15 cellular contexts compared by ENCODE assay signal in genomic region chr12:19726122-19726521, GRCh38.
"Had no signal": no experiment of that assay in that cellular context is flagged by ENCODE, and none has a peak within 500 bp of the region (broad histone marks: within the 10 kb centered on the region; RNA-seq: fewer than 3 reads in every experiment).

No MANE protein-coding gene starts in this region.

- H3K9me3 ChIP-seq: mucosa of descending colon, prostate gland, right atrium auricular region, sigmoid colon, thyroid gland had no signal

- H3K27me3 ChIP-seq: dorsolateral prefrontal cortex, right atrium auricular region, sigmoid colon, stomach, thyroid gland had no signal

- DNase-seq: effector CD4-positive, alpha-beta T cell; hypothalamus; immature natural killer cell; islet precursor cell; mucosa of descending colon; naive B cell; sigmoid colon; stimulated activated naive CD4-positive, alpha-beta T cell treated with Interleukin-2 at 50 U/mL for 16 hours; stomach; thyroid gland; trophoblast cell had no signal

- H3K4me1 ChIP-seq: prostate gland, right atrium auricular region, sigmoid colon, stomach had no signal

- H3K36me3 ChIP-seq: prostate gland, right atrium auricular region, sigmoid colon, stomach, thyroid gland had no signal

- ATAC-seq: mucosa of descending colon had no signal

- H3K27ac ChIP-seq: dorsolateral prefrontal cortex, prostate gland, right atrium auricular region, sigmoid colon, stomach, thyroid gland had no signal

- H3K4me3 ChIP-seq: dorsolateral prefrontal cortex, lung, mucosa of descending colon, prostate gland, right atrium auricular region, sigmoid colon, stomach, thyroid gland had no signal
